Comparison of ENCODE assay signal across 9 cellular contexts in the genomic region with DNA sequence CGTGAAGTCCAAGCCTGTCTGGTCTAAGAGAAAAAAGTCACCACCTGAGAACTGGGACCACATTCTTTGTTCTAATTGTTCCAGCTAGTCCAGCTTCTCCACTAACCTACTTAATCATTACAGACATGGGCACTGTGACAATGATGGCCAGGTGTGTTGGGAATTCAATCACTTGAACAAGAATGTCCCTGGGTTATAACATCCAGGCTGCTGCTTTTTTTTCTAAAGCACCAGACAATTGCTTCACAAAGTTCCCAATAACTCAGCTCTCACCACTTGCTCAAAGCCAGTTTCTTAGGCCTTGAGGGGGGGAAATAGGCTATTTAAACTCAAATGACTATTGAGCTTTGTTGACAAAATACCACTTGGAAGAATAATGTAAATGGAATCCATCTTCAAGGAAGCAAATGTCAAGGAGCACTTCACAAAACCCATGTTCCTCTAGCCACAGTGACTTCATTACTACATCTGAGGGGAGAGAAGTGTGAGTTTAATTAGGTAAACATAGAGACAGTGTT.
A peak's percentile ranks its signal among the peaks of the same experiment; 100 is the strongest.
DNase-seq lines count a peak whose midpoint lies in the region; ATAC-seq and TF ChIP-seq lines count a peak whose summit lies in the region.
"Had no signal": no experiment of that assay in that cellular context is flagged by ENCODE, and none has a peak within 500 bp of the region (broad histone marks: within the 10 kb centered on the region; RNA-seq: fewer than 3 reads in every experiment).

No MANE protein-coding gene starts in this region.

- peak overlapping the region; percentile 45 for H3K9ac ChIP-seq in HUES6 (ENCODE audit: low read length)

- H3K4me1 Mint-ChIP-seq in Caco-2 (ENCODE audit: low read depth, unreplicated experiment), result peaks cover 21% of the 10 kb centered on the region

- WGBS in mesodermal cell (ENCODE audit: insufficient coverage in 2 of 2), 2 experiments, result 63% methylated on average over 1 of the region's 1 CpG; no CpG with 5 or more reads in 1 of the 2 experiments

- H3K4me3 ChIP-seq in Caco-2 (ENCODE audit: low read depth, low read length) (no peak overlapping the region), HUES6 (ENCODE audit: low read depth, low read length) (no peak overlapping the region), mesodermal cell (ENCODE audit: extremely low read depth, insufficient read depth, low read length, poor library complexity, severe bottlenecking) (no peak overlapping the region)

- H3K27me3 ChIP-seq in Caco-2 (replicated peaks; ENCODE audit: control insufficient read depth, insufficient read depth, low read length) (no peaks in the 10 kb centered on the region), HUES6 (ENCODE audit: control insufficient read depth, insufficient read depth, low read length) (no peaks in the 10 kb centered on the region)

- POLR2A ChIA-PET in Caco-2 (lab: Charles Lee), result interaction anchor here (0.7 kb wide), 1 partner anchor 16 kb away, joined by 4 read pairs; no protein-coding TSS in a partner anchor

- H3K36me3 ChIP-seq in Caco-2 (ENCODE audit: control insufficient read depth, insufficient read depth, low read length) (no peaks in the 10 kb centered on the region), HUES6 (ENCODE audit: control insufficient read depth, insufficient read depth, low read length) (no peaks in the 10 kb centered on the region), mesodermal cell (ENCODE audit: control insufficient read depth, insufficient read depth, low read length) (no peaks in the 10 kb centered on the region)

- H3K9me3 ChIP-seq in Caco-2 (no peaks in the 10 kb centered on the region), HUES6 (ENCODE audit: control insufficient read depth, insufficient read depth, low read depth, low read length) (peaks cover 3% of the 10 kb centered on the region), mesodermal cell (ENCODE audit: control insufficient read depth, low read length) (peaks cover 3% of the 10 kb centered on the region)

- CTCF ChIA-PET in Caco-2 (lab: Charles Lee), result interaction anchor here (1.6 kb wide), 2 partner anchors 16 to 20 kb away, joined by 4 to 10 read pairs; no protein-coding TSS in a partner anchor

- peaks cover 35% of the 10 kb centered on the region for H3K4me1 ChIP-seq in Caco-2
- peaks cover 30% of the 10 kb centered on the region for H3K4me1 ChIP-seq in HUES6 (ENCODE audit: control insufficient read depth, insufficient read depth, low read length)
- peaks cover 39% of the 10 kb centered on the region for H3K4me1 ChIP-seq in mesodermal cell (ENCODE audit: control insufficient read depth, insufficient read depth, low read length, poor library complexity, severe bottlenecking)

- H3K27ac ChIP-seq in HUES6 (ENCODE audit: low read depth, low read length) (peak overlapping the region; percentile 32; the same call in 1 of the 2 replicates), mesodermal cell (ENCODE audit: low read depth, low read length, severe bottlenecking) (peak overlapping the region; percentile 97)

- BruUV-seq in Caco-2 (replicated peaks; lab: Mats Ljungman, UMichigan), result no TSS peak

- DNase-seq in Caco-2, result no peak
- peak; percentile 66 for DNase-seq in astrocyte of the hippocampus (ENCODE audit: low read depth, low spot score)
- no peak for DNase-seq in NCI-H526 treated with DMSO at 0.1 percent for 48 hours (lab: John Stamatoyannopoulos, UW)
- no peak for DNase-seq in occipital lobe (lab: John Stamatoyannopoulos, UW)
- DNase-seq: midbrain had no signal

- H3K36me3 Mint-ChIP-seq in Caco-2 (ENCODE audit: insufficient read depth, unreplicated experiment), result no peaks in the 10 kb centered on the region

- TF ChIP-seq CTCF in Caco-2 (IDR thresholded peaks at IDR 0.05; ENCODE audit: insufficient read depth in 1 of 2, low read depth in 1 of 2, low read length in 1 of 2, severe bottlenecking in 1 of 2, unreplicated experiment in 1 of 2), result no peak

- H3K4me3 Mint-ChIP-seq in Caco-2 (ENCODE audit: unreplicated experiment), result no peak overlapping the region

- H3K27ac Mint-ChIP-seq in Caco-2 (ENCODE audit: unreplicated experiment), result peak overlapping the region; percentile 65

- no peaks in the 10 kb centered on the region for H3K27me3 Mint-ChIP-seq in Caco-2 (ENCODE audit: insufficient read depth, unreplicated experiment)

- intact Hi-C loops in Caco-2 (cut with micrococcal nuclease; ENCODE audit: unreplicated experiment), result no loop called here

- H3K9me3 Mint-ChIP-seq in Caco-2 (ENCODE audit: unreplicated experiment), result peaks cover 9% of the 10 kb centered on the region

- ATAC-seq in HG02798 (IDR thresholded peaks at IDR 0.05; ENCODE audit: poor library complexity, unreplicated experiment), result no peak
- no peak for ATAC-seq in GM19351 (IDR thresholded peaks at IDR 0.05; ENCODE audit: unreplicated experiment)
